In genomic region chr12:66920205-66920604, GRCh38 we compare ENCODE assay signal across 34 cellular contexts.
"Had no signal": no experiment of that assay in that cellular context is flagged by ENCODE, and none has a peak within 500 bp of the region (broad histone marks: within the 10 kb centered on the region; RNA-seq: fewer than 3 reads in every experiment).

No MANE protein-coding gene starts in this region.

- FAIRE-seq: astrocyte, TTC549 had no signal

- H3K27ac ChIP-seq: adrenal gland, body of pancreas, brain microvascular endothelial cell, breast epithelium, VCaP had no signal

- ATAC-seq: activated CD8-positive, alpha-beta T cell treated with anti-CD3 and anti-CD28 coated beads for 36 hours; activated naive CD4-positive, alpha-beta T cell treated with anti-CD3 and anti-CD28 coated beads, Interleukin-2, amount 50 U/mL, for 72 hours; activated T-cell treated with anti-CD3 and anti-CD28 coated beads, Interleukin-2, amount 50 U/mL, for 4 hours; activated T-cell treated with anti-CD3 and anti-CD28 coated beads, Interleukin-2, amount 50 U/mL, for 72 hours; activated T-helper 17 cell treated with anti-CD3 and anti-CD28 coated beads, Interleukin-2, amount 50 U/mL, for 72 hours; body of pancreas had no signal

- DNase-seq: activated B cell treated with CpG ODN at 0.5 μM for 24 hours; activated CD4-positive, alpha-beta memory T cell treated with anti-CD3 and anti-CD28 coated beads for 36 hours; activated CD4-positive, alpha-beta T cell treated with anti-CD3 and anti-CD28 coated beads for 4 hours; activated CD4-positive, alpha-beta T cell treated with anti-CD3 and anti-CD28 coated beads, Interleukin-2, amount 10 ng/mL, durations not matched to agents 24 days and 14 days; activated CD4-positive, alpha-beta T cell treated with anti-CD3 and anti-CD28 coated beads, Interleukin-2, amount 50 U/mL, for 1 hour; activated CD4-positive, alpha-beta T cell treated with anti-CD3 and anti-CD28 coated beads, Interleukin-2, amount 50 U/mL, for 4 hours; activated CD4-positive, CD25-positive, alpha-beta regulatory T cell treated with anti-CD3 and anti-CD28 coated beads, Interleukin-2, amount 50 U/mL, for 72 hours; activated CD8-positive, alpha-beta memory T cell treated with anti-CD3 and anti-CD28 coated beads, Interleukin-2, amount 50 U/mL, for 4 hours; activated CD8-positive, alpha-beta T cell treated with anti-CD3 and anti-CD28 coated beads for 36 hours; activated effector memory CD4-positive, alpha-beta T cell treated with anti-CD3 and anti-CD28 coated beads, Interleukin-2, amount 50 U/mL, for 16 hours; activated gamma-delta T cell treated with Interleukin-2 at 50 U/mL for 16 hours; activated naive CD4-positive, alpha-beta T cell; activated naive CD4-positive, alpha-beta T cell treated with anti-CD3 and anti-CD28 coated beads for 36 hours; activated naive CD4-positive, alpha-beta T cell treated with anti-CD3 and anti-CD28 coated beads, Interleukin-2, amount 50 U/mL, for 16 hours; activated naive CD8-positive, alpha-beta T cell treated with anti-CD3 and anti-CD28 coated beads for 36 hours; activated T-cell treated with anti-CD3 and anti-CD28 coated beads for 4 hours; activated T-cell treated with anti-CD3 and anti-CD28 coated beads, Interleukin-2, amount 50 U/mL, for 1 hour; activated T-cell treated with anti-CD3 and anti-CD28 coated beads, Interleukin-2, amount 50 U/mL, for 4 hours; activated T-cell treated with anti-CD3 and anti-CD28 coated beads, Interleukin-2, amount 50 U/mL, for 72 hours; adrenal gland; amniotic stem cell; aorta; body of pancreas; brain microvascular endothelial cell; central memory CD4-positive, alpha-beta T cell; T-helper 1 cell; T-helper 2 cell; T-helper 9 cell had no signal

- H3K36me3 ChIP-seq: adrenal gland, brain microvascular endothelial cell, breast epithelium had no signal

- H3K4me1 ChIP-seq: adrenal gland, body of pancreas, breast epithelium had no signal

- H3K9me3 ChIP-seq: adrenal gland, body of pancreas, breast epithelium had no signal

- H3K4me3 ChIP-seq: adrenal gland, body of pancreas, breast epithelium had no signal

- H3K27me3 ChIP-seq: adrenal gland, body of pancreas, brain microvascular endothelial cell, breast epithelium had no signal
